30 cellular contexts compared by ENCODE assay signal in the genomic region with DNA sequence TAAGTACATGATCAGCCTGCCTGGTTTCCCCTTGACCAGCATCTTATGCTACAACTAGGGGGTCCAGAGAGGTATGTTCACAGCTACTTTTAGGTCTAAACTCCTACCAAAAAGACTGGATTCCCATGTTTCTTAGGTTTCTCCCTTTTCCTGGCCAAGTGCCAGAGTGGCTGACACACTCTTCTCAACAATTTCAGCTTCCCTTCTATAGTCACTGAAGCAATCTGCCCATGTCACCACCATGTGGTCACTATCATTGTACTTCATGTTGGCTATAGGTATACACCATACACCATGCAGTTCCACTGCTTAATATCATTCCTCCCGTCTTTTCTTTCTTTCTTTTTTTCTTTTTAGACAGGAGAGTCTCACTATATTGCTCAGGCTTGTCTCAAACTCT.
DNase-seq lines count a peak whose midpoint lies in the region; ATAC-seq, FAIRE-seq and TF ChIP-seq lines count a peak whose summit lies in the region.
"Had no signal": no experiment of that assay in that cellular context is flagged by ENCODE, and none has a peak within 500 bp of the region (broad histone marks: within the 10 kb centered on the region; RNA-seq: fewer than 3 reads in every experiment).

No MANE protein-coding gene starts in this region.

- H3K27ac ChIP-seq in OCI-LY7 (ENCODE audit: low read depth, low read length, poor library complexity, severe bottlenecking): no peak overlapping the region
- H3K27ac ChIP-seq: ascending aorta, esophagus squamous epithelium, gastrocnemius medialis, neutrophil, sigmoid colon, upper lobe of left lung, VCaP had no signal

- H3K9me3 ChIP-seq in OCI-LY7 (ENCODE audit: low read length): no peaks in the 10 kb centered on the region
- H3K9me3 ChIP-seq: esophagus squamous epithelium, gastrocnemius medialis, neutrophil, sigmoid colon, upper lobe of left lung had no signal

- no peak overlapping the region for H3K4me3 ChIP-seq in epithelial cell of esophagus (ENCODE audit: low read length)
- no peak overlapping the region for H3K4me3 ChIP-seq in OCI-LY7 (ENCODE audit: low read depth, low read length, poor library complexity, severe bottlenecking)
- H3K4me3 ChIP-seq: ascending aorta, esophagus squamous epithelium, gastrocnemius medialis, sigmoid colon, upper lobe of left lung had no signal

- H3K36me3 ChIP-seq in OCI-LY7 (ENCODE audit: insufficient read depth, low read length): no peaks in the 10 kb centered on the region
- H3K36me3 ChIP-seq: ascending aorta, esophagus squamous epithelium, gastrocnemius medialis, neutrophil, sigmoid colon, upper lobe of left lung had no signal

- H3K79me2 ChIP-seq in OCI-LY7 (ENCODE audit: insufficient read depth, low read depth, low read length): no peaks in the 10 kb centered on the region

- H3K4me1 ChIP-seq in OCI-LY7 (ENCODE audit: insufficient read depth, low read length, poor library complexity, severe bottlenecking): no peaks in the 10 kb centered on the region
- H3K4me1 ChIP-seq: ascending aorta, esophagus squamous epithelium, gastrocnemius medialis, sigmoid colon, upper lobe of left lung had no signal

- TF ChIP-seq CTCF in epithelial cell of esophagus (IDR thresholded peaks at IDR 0.05; ENCODE audit: insufficient read depth, low read depth, low read length, missing control alignments): no peak
- TF ChIP-seq CTCF in OCI-LY7 (conservative IDR thresholded peaks at IDR 0.05; ENCODE audit: low read length): no peak

- peak; percentile 14 to 37 for DNase-seq in AML-193 (lab: John Stamatoyannopoulos, UW)
- no peak for DNase-seq in GM18507 (ENCODE audit: extremely low spot score, insufficient read length, low read depth)
- DNase-seq in OCI-M1 (lab: John Stamatoyannopoulos, UW): peak; percentile 57
- peak; percentile 29 for DNase-seq in epithelial cell of esophagus (ENCODE audit: low read depth)
- DNase-seq in NCI-H526 treated with DMSO at 0.1 percent for 48 hours (lab: John Stamatoyannopoulos, UW): no peak
- DNase-seq in OCI-LY7 (ENCODE audit: low spot score): no peak
- DNase-seq: activated CD4-positive, alpha-beta T cell treated with anti-CD3 and anti-CD28 coated beads for 48 hours; activated CD8-positive, alpha-beta memory T cell treated with anti-CD3 and anti-CD28 coated beads for 24 hours; activated effector memory CD4-positive, alpha-beta T cell treated with anti-CD3 and anti-CD28 coated beads, Interleukin-2, amount 50 U/mL, for 16 hours; activated naive CD8-positive, alpha-beta T cell treated with anti-CD3 and anti-CD28 coated beads for 36 hours; caudate nucleus; esophagus squamous epithelium; gastrocnemius medialis; hippocampal formation; NCI-H1048; NCI-H1694; NCI-H524; RPMI8226; sigmoid colon; SK-N-SH; stimulated activated CD4-positive, alpha-beta T cell treated with anti-CD3 and anti-CD28 coated beads, Interleukin-4, amount 100 ng/mL, for 4 hours; upper lobe of left lung had no signal

- no peak overlapping the region for H2AFZ ChIP-seq in OCI-LY7 (ENCODE audit: low read length)

- CTCF ChIA-PET in OCI-LY7 (lab: Charles Lee; ENCODE audit: unreplicated experiment): no interaction called here

- H3K4me2 ChIP-seq in OCI-LY7 (ENCODE audit: low read length): no peak overlapping the region
- H3K4me2 ChIP-seq: SK-N-SH had no signal

- intact Hi-C loops in OCI-LY7 (cut with micrococcal nuclease; ENCODE audit: unreplicated experiment): no loop called here

- no peaks in the 10 kb centered on the region for H4K20me1 ChIP-seq in OCI-LY7 (ENCODE audit: insufficient read depth, low read length)

- no TSS peak for BruUV-seq in OCI-LY7 (replicated peaks; lab: Mats Ljungman, UMichigan)

- H3K9me2 ChIP-seq in OCI-LY7 (ENCODE audit: insufficient read depth, low read length): no peaks in the 10 kb centered on the region
- H3K9me2 ChIP-seq: SK-N-SH had no signal

- FAIRE-seq in GM18507 (lab: Jason Lieb, UNC): peak; percentile 29
- FAIRE-seq: GM19239 had no signal

- POLR2A ChIA-PET in OCI-LY7 (lab: Charles Lee): no interaction called here

- no peak for ATAC-seq in HG02678 (IDR thresholded peaks at IDR 0.05; ENCODE audit: unreplicated experiment)
- ATAC-seq: gastrocnemius medialis; HCT116; left lobe of liver; stimulated activated memory B cell treated with anti-CD40 and anti-IgM and Interleukin-4, amounts not matched to agents 10 μg/mL and 1 μg/mL and 100 μg/mL, for 72 hours had no signal

Comparison
In these comparisons a context has a peak if more than half of its experiments do, and no peak if none do; other contexts are left out.
1. DNase-seq: peak in AML-193 (2 of 2), OCI-M1 (single experiment) and epithelial cell of esophagus (single experiment); none in GM18507 (single experiment), NCI-H526 treated with DMSO at 0.1 percent for 48 hours (single experiment) and OCI-LY7 (single experiment).